Comparison of ENCODE assay signal across 8 cellular contexts in genomic region chr9:34328983-34329832, GRCh38.
DNase-seq lines count a peak whose midpoint lies in the region; ATAC-seq and TF ChIP-seq lines count a peak whose summit lies in the region.

TSS of gene KIF24 (minus strand) at chr9:34329268. CDS start at chr9:34311346, 17,922 bp downstream.
TSS of gene NUDT2 (plus strand) at chr9:34329569. CDS start at chr9:34339040, 9,471 bp downstream.

- H3K4me1 ChIP-seq in OCI-LY3 (ENCODE audit: low read length), result peaks cover 16% of the 10 kb centered on the region

- H3K36me3 ChIP-seq in OCI-LY3 (replicated peaks; ENCODE audit: low read depth, low read length), result no peaks in the 10 kb centered on the region

- H2AFZ ChIP-seq in OCI-LY3 (ENCODE audit: low read depth, low read length), result peak within 1 kb of the TSS; percentile 90

- H3K4me3 ChIP-seq in OCI-LY3 (ENCODE audit: low read length), result peak within 1 kb of the TSS; percentile 99

- H3K27ac ChIP-seq in OCI-LY3 (ENCODE audit: low read length), result peak within 1 kb of the TSS; percentile 78

- peak within 1 kb of the TSS; percentile 86 for H3K4me2 ChIP-seq in OCI-LY3 (ENCODE audit: low read length)

- peak; percentile 94 for ATAC-seq in GM21528 (IDR thresholded peaks at IDR 0.05; ENCODE audit: low FRiP score, unreplicated experiment)

- no peak for TF ChIP-seq CTCF in OCI-LY3 (IDR thresholded peaks at IDR 0.05; ENCODE audit: low read depth, low read length)

- no peaks in the 10 kb centered on the region for H4K20me1 ChIP-seq in OCI-LY3 (ENCODE audit: insufficient read depth, low read length)

- no peaks in the 10 kb centered on the region for H3K9me3 ChIP-seq in OCI-LY3 (ENCODE audit: insufficient read depth, low read length)

- peak within 1 kb of the TSS; percentile 99 for H3K9ac ChIP-seq in OCI-LY3 (ENCODE audit: low read length)

- no peaks in the 10 kb centered on the region for H3K27me3 ChIP-seq in OCI-LY3 (ENCODE audit: low read depth, low read length)

- DNase-seq in DMS 273 treated with DMSO at 0.1 percent for 48 hours (lab: John Stamatoyannopoulos, UW) (peak; percentile 100), HuH-7.5 (ENCODE audit: low spot score) (peak; percentile 76), activated T-cell treated with anti-CD3 and anti-CD28 coated beads for 24 hours (ENCODE audit: low read depth) (peak; percentile 93), epidermal melanocyte (ENCODE audit: insufficient read length, low spot score) (peak; percentile 78), midbrain (lab: John Stamatoyannopoulos, UW) (peak; percentile 99)
- peak; percentile 94 to 96 for DNase-seq in stimulated activated CD8-positive, alpha-beta memory T cell treated with anti-CD3 and anti-CD28 coated beads, Interleukin-15, amount 100 ng/mL, for 48 hours (ENCODE audit: low read depth in 2 of 2)

- peaks cover 41% of the 10 kb centered on the region for H3K79me2 ChIP-seq in OCI-LY3 (ENCODE audit: low read length)

Comparison
In these comparisons a context has a peak if more than half of its experiments do, and no peak if none do; other contexts are left out.
1. Peak in every context shown above with its lines: DNase-seq, ATAC-seq, H3K4me3 ChIP-seq and H3K27ac ChIP-seq.